1 cellular context compared by ENCODE assay signal in the genomic region with DNA sequence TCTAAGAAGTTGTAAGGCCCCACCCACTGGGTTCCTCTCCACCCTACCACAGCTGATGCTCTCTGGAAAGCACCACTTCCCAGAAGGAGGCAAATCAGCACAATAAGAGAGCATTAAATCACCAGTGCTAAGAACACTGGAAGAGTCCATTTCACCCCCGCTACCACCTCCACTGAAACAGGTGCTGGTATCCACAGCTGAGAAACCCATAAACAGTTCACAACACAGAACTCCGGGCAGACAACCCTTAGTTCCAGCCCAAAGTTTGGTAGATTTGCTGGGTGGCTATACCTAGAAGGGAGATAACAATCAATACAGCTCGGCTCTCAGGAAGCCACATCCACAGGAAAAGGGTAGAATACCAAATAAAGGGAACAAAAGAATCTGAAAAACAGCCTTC.
TF ChIP-seq lines count a peak whose summit lies in the region.

No MANE protein-coding gene starts in this region.

TF ChIP-seq in GM23338, 12 proteins besides CTCF, POLR2A, EP300 and RAD21:
- no peak for TF ChIP-seq ZNF331 (CRISPR knock-in tag; IDR thresholded peaks at IDR 0.05; ENCODE audit: low read depth)
- TF ChIP-seq CREB1 (CRISPR knock-in tag; IDR thresholded peaks at IDR 0.05; ENCODE audit: low read depth) = no peak
- no peak for TF ChIP-seq EZH2 (IDR thresholded peaks at IDR 0.05; ENCODE audit: low read depth, unreplicated experiment)
- TF ChIP-seq ZNF114 (CRISPR knock-in tag; IDR thresholded peaks at IDR 0.05) = no peak
